In the genomic region with DNA sequence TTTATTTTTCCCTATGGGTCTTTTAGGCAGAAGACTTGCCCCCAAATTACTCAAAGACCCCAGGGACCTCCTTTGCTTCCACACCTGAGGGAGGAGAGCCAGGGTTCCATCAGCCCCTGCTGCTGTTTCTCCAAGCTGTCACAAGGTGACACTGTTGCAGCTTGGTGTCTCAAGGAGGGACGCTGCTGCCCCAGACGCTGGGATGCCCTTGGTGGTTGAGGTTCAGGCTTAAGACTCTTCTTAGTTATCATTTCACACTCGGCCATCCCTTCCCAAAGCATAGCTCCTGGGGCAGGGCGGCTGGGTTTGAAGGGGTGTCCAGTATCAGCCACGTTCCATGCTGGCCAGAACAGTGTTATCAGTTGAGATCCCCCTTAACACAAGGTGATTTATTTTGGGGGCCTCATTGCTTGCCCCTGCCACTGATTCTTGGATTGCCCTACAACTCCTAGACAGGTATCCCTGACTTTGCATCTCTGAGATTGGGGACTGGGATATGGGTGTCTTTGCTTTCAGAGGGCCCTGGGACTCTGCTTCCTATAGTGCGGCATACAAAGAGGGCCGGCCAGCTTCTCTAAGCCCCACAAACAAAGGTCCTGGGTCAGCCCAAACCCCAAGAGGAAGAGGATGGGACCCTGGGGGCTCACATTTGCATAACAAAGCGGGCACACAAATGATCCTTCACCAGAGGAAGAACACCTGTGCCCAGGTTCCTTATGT, we compare ENCODE assay signal across 7 cellular contexts. TPM values are rescaled to one million over a fixed set of nuclear protein-coding genes. Genes with fewer than 3 reads are reported as not detected.
DNase-seq lines count a peak whose midpoint lies in the region; ATAC-seq, FAIRE-seq and TF ChIP-seq lines count a peak whose summit lies in the region.

No MANE protein-coding gene starts in this region.

- 30 to 32% methylated on average over 7 to 8 of the region's 8 CpGs for WGBS in body of pancreas, 2 donors

- H3K4me1 ChIP-seq in body of pancreas = no peaks in the 10 kb centered on the region
- H3K4me1 ChIP-seq in kidney (ENCODE audit: control insufficient read depth in 1 of 2, insufficient read depth in 1 of 2, low read depth in 1 of 2, low read length in 2 of 2) = no peaks in the 10 kb centered on the region

- FAIRE-seq in kidney (lab: Jason Lieb, UNC) = no peak

- H3K36me3 ChIP-seq in body of pancreas (replicated peaks in 1 of 2; ENCODE audit: insufficient read depth in 1 of 2, low read depth in 2 of 2) = no peaks in the 10 kb centered on the region
- no peaks in the 10 kb centered on the region for H3K36me3 ChIP-seq in kidney (ENCODE audit: control insufficient read depth in 1 of 2, insufficient read depth in 2 of 2, low read length in 2 of 2)

- no peak for TF ChIP-seq POLR2A in body of pancreas (IDR thresholded peaks at IDR 0.05)

- H3K9me3 ChIP-seq in body of pancreas (no peaks in the 10 kb centered on the region), kidney (ENCODE audit: control insufficient read depth in 1 of 2, low read length in 2 of 2) (no peaks in the 10 kb centered on the region)

- no peaks in the 10 kb centered on the region for H3K9me3 Mint-ChIP-seq in stimulated activated effector memory CD8-positive, alpha-beta T cell treated with anti-CD3 and anti-CD28 coated beads, Interleukin-12 subunit alpha, Interleukin-12 subunit beta, amount 100 ng/mL, for 72 hours

- DNase-seq in GM04504 (ENCODE audit: low read depth) (peak; percentile 30), LNCaP clone FGC (ENCODE audit: low read depth) (peak; percentile 21), SW480 (ENCODE audit: low spot score) (peak; percentile 50), body of pancreas (peak in 3 of 4 donors; percentile 10 to 24 (median 14)), kidney (no peak)
- peak in 1 of 2 donors; percentile 73 for DNase-seq in stimulated activated effector memory CD8-positive, alpha-beta T cell treated with anti-CD3 and anti-CD28 coated beads, Interleukin-12 subunit alpha, Interleukin-12 subunit beta, amount 100 ng/mL, for 72 hours (ENCODE audit: low spot score in 2 of 2)

- H3K27ac Mint-ChIP-seq in stimulated activated effector memory CD8-positive, alpha-beta T cell treated with anti-CD3 and anti-CD28 coated beads, Interleukin-12 subunit alpha, Interleukin-12 subunit beta, amount 100 ng/mL, for 72 hours = no peak overlapping the region

- H3K9ac ChIP-seq in kidney (ENCODE audit: low read length in 2 of 2) = no peak overlapping the region

- H3K27ac ChIP-seq in body of pancreas = no peak overlapping the region
- H3K27ac ChIP-seq in kidney (ENCODE audit: low read depth in 2 of 2, low read length in 2 of 2) = no peak overlapping the region

- peak; percentile 84 for ATAC-seq in GM21723 (IDR thresholded peaks at IDR 0.05; ENCODE audit: unreplicated experiment)
- no peak for ATAC-seq in body of pancreas
- peak; percentile 65 for ATAC-seq in stimulated activated effector memory CD8-positive, alpha-beta T cell treated with anti-CD3 and anti-CD28 coated beads, Interleukin-12 subunit alpha, Interleukin-12 subunit beta, amount 100 ng/mL, for 72 hours

- TF ChIP-seq CTCF in LNCaP clone FGC (IDR thresholded peaks at IDR 0.05; ENCODE audit: control insufficient read depth, extremely low read depth, insufficient read depth) = peak; percentile 88
- peak in 5 of 7 experiments; percentile 12 to 35 (median 26) for TF ChIP-seq CTCF in body of pancreas (IDR thresholded peaks at IDR 0.05)
- TF ChIP-seq CTCF in kidney (IDR thresholded peaks at IDR 0.05; ENCODE audit: borderline replicate concordance, extremely low read depth, insufficient read depth) = peak; percentile 78

- no peak overlapping the region for H3K4me3 ChIP-seq in LNCaP clone FGC (ENCODE audit: low read depth, low read length)
- H3K4me3 ChIP-seq in body of pancreas = no peak overlapping the region
- H3K4me3 ChIP-seq in kidney (ENCODE audit: low read length in 2 of 2) = no peak overlapping the region

- intact Hi-C loops in body of pancreas (cut with DNase I) = no loop called here
- intact Hi-C loops in kidney (cut with DNase I) = loop anchor here (10.0 kb wide), 1 partner anchor 82 kb away; no protein-coding TSS in a partner anchor

- H3K4me1 Mint-ChIP-seq in stimulated activated effector memory CD8-positive, alpha-beta T cell treated with anti-CD3 and anti-CD28 coated beads, Interleukin-12 subunit alpha, Interleukin-12 subunit beta, amount 100 ng/mL, for 72 hours = peaks cover 47% of the 10 kb centered on the region

- no peak overlapping the region for H3K4me3 Mint-ChIP-seq in stimulated activated effector memory CD8-positive, alpha-beta T cell treated with anti-CD3 and anti-CD28 coated beads, Interleukin-12 subunit alpha, Interleukin-12 subunit beta, amount 100 ng/mL, for 72 hours

- H3K27me3 ChIP-seq in body of pancreas = no peaks in the 10 kb centered on the region

- peaks cover 25% of the 10 kb centered on the region for H3K36me3 Mint-ChIP-seq in stimulated activated effector memory CD8-positive, alpha-beta T cell treated with anti-CD3 and anti-CD28 coated beads, Interleukin-12 subunit alpha, Interleukin-12 subunit beta, amount 100 ng/mL, for 72 hours

RNA-seq across cellular contexts. Expression of a gene that starts 22.7 kb away (rescaled TPM):
- not detected for total RNA-seq in body of pancreas
- 0.69 TPM for total RNA-seq in kidney
- not detected for polyA plus RNA-seq in kidney (ENCODE audit: insufficient read depth, low read depth, low replicate concordance)

RNA-seq across cellular contexts. Expression of a gene that starts 37.6 kb away (rescaled TPM):
- total RNA-seq in body of pancreas (10 to 100 TPM; 32.9 to 43.8 TPM), kidney (1,131 TPM)
- polyA plus RNA-seq in kidney (ENCODE audit: insufficient read depth, low read depth, low replicate concordance) = 308 TPM

Comparison
In these comparisons a context has a peak if more than half of its experiments do, and no peak if none do; other contexts are left out.
1. CTCF ChIP-seq: peak in every context shown above with its lines; median percentile 88 in LNCaP clone FGC; 78 in kidney; 26 in body of pancreas.
2. RNA of a gene that starts 37.6 kb away (total RNA-seq): 1,131 TPM in kidney (single experiment); 32.9 to 43.8 TPM in body of pancreas; every median in the first group is over 10 times any median in the second.